ENCODE assay signal across 12 cellular contexts in genomic region chr3:58164916-58165821, GRCh38. TPM values are rescaled to one million over a fixed set of nuclear protein-coding genes. Genes with fewer than 3 reads are reported as not detected.
DNase-seq lines count a peak whose midpoint lies in the region; ATAC-seq and TF ChIP-seq lines count a peak whose summit lies in the region.
"Had no signal": no experiment of that assay in that cellular context is flagged by ENCODE, and none has a peak within 500 bp of the region (broad histone marks: within the 10 kb centered on the region; RNA-seq: fewer than 3 reads in every experiment).

No MANE protein-coding gene starts in this region.

- H4K20me1 ChIP-seq in H9 (ENCODE audit: control insufficient read depth, insufficient read depth, insufficient read length), result no peaks in the 10 kb centered on the region

- no CpG with 5 or more reads among the region's 15 CpGs for WGBS in H9 (ENCODE audit: extremely low coverage, insufficient read length, low lambda C conversion rate)

- no peak overlapping the region for H4K5ac ChIP-seq in H9 (ENCODE audit: insufficient read length, low read depth, low read length)

- no peaks in the 10 kb centered on the region for H3K4me1 ChIP-seq in H9 (ENCODE audit: insufficient read depth, low read length)
- H3K4me1 ChIP-seq in RWPE2 (ENCODE audit: insufficient read depth, poor library complexity, severe bottlenecking), result peaks cover 22% of the 10 kb centered on the region
- H3K4me1 ChIP-seq in left ventricle myocardium inferior, result peaks cover 70% of the 10 kb centered on the region

- H3K18ac ChIP-seq in H9 (ENCODE audit: insufficient read length, low read depth, low read length), result no peak overlapping the region

- H3K4me1 Mint-ChIP-seq in H9, result peaks cover 0 to 2% of the 10 kb centered on the region in 2 experiments; a peak in 3 of 4 replicates
- H3K4me1 Mint-ChIP-seq: activated naive CD4-positive, alpha-beta T cell treated with anti-CD3 and anti-CD28 coated beads, Interleukin-2, amount 50 U/mL, for 24 hours; CD8-positive, alpha-beta memory T cell; naive B cell had no signal

- DNase-seq in H9 (no peak), RWPE2 (ENCODE audit: low spot score) (no peak), left ventricle myocardium inferior (no peak), posterior vena cava (ENCODE audit: low spot score) (peak; percentile 66), DMS114 treated with DMSO at 0.1 percent for 48 hours (lab: John Stamatoyannopoulos, UW; ENCODE audit: unreplicated experiment) (no peak), glomerular visceral epithelial cell (ENCODE audit: extremely low spot score) (no peak)
- DNase-seq in NK-92 treated with Interleukin-12 subunit alpha and Interleukin-12 subunit beta, amount 100 ng/mL, for 24 hours (lab: John Stamatoyannopoulos, UW), result no peak
- DNase-seq: CD8-positive, alpha-beta memory T cell; GOT3; naive B cell had no signal

- H3T11ph ChIP-seq in H9 (ENCODE audit: low read length), result no peak overlapping the region

- no peak overlapping the region for H3K4me3 Mint-ChIP-seq in H9
- H3K4me3 Mint-ChIP-seq: activated naive CD4-positive, alpha-beta T cell treated with anti-CD3 and anti-CD28 coated beads, Interleukin-2, amount 50 U/mL, for 24 hours; CD8-positive, alpha-beta memory T cell; naive B cell had no signal

- H2AFZ ChIP-seq in H9 (ENCODE audit: low read length), result no peak overlapping the region

- intact Hi-C loops in left ventricle myocardium inferior (cut with micrococcal nuclease) (no loop called here), posterior vena cava (cut with DNase I) (loop anchor here in 1 of 2 donors (10.0 kb wide), 2 partner anchors 160 to 270 kb away; partner anchors contain the start of gene FLNB)

- TF ChIP-seq CTCF in H9 (conservative IDR thresholded peaks at IDR 0.05), result no peak
- TF ChIP-seq CTCF in RWPE2 (IDR thresholded peaks at IDR 0.05; ENCODE audit: poor library complexity, severe bottlenecking), result no peak
- TF ChIP-seq CTCF in left ventricle myocardium inferior (IDR thresholded peaks at IDR 0.05; ENCODE audit: borderline replicate concordance), result no peak

- H3K56ac ChIP-seq in H9 (ENCODE audit: insufficient read length, low read depth, low read length), result no peak overlapping the region

- H3K9me3 ChIP-seq in H9 (ENCODE audit: control insufficient read depth, low read depth, low read length) (no peaks in the 10 kb centered on the region), RWPE2 (ENCODE audit: severe bottlenecking) (no peaks in the 10 kb centered on the region), left ventricle myocardium inferior (replicated peaks) (no peaks in the 10 kb centered on the region)

- H2BK12ac ChIP-seq in H9 (ENCODE audit: insufficient read length, low read depth, low read length), result no peak overlapping the region

- H2BK5ac ChIP-seq in H9 (ENCODE audit: insufficient read length, low read length), result peak overlapping the region; percentile 26

- H3K4ac ChIP-seq in H9 (ENCODE audit: low read depth, low read length), result no peak overlapping the region

- no peaks in the 10 kb centered on the region for H3K23me2 ChIP-seq in H9 (ENCODE audit: insufficient read length, low read depth, low read length, poor library complexity, severe bottlenecking)

- peak overlapping the region; percentile 10 to 73 (median 57); a peak in 6 of 7 replicates for H3K27ac Mint-ChIP-seq in H9
- H3K27ac Mint-ChIP-seq: activated naive CD4-positive, alpha-beta T cell treated with anti-CD3 and anti-CD28 coated beads, Interleukin-2, amount 50 U/mL, for 24 hours had no signal

- H4K91ac ChIP-seq in H9 (ENCODE audit: insufficient read length, low read depth, low read length), result no peak overlapping the region

- H3K27me3 ChIP-seq in H9 (ENCODE audit: insufficient read depth, low read length) (no peaks in the 10 kb centered on the region), RWPE2 (ENCODE audit: insufficient read depth, poor library complexity, severe bottlenecking) (no peaks in the 10 kb centered on the region), left ventricle myocardium inferior (ENCODE audit: low read depth) (no peaks in the 10 kb centered on the region)

- no peak overlapping the region for H3K9ac ChIP-seq in H9 (ENCODE audit: extremely low read depth, insufficient read length, low read length)

- H3K4me2 ChIP-seq in H9 (ENCODE audit: insufficient read depth, insufficient read length, low read length), result no peak overlapping the region

- H3K4me3 ChIP-seq in RWPE2 (ENCODE audit: severe bottlenecking) (no peak overlapping the region), left ventricle myocardium inferior (peak overlapping the region; percentile 44)

- H3K23ac ChIP-seq in H9 (ENCODE audit: insufficient read length, low read depth, low read length), result no peak overlapping the region

- no peaks in the 10 kb centered on the region for H3K27me3 Mint-ChIP-seq in H9 (ENCODE audit: low read depth)
- H3K27me3 Mint-ChIP-seq: activated naive CD4-positive, alpha-beta T cell treated with anti-CD3 and anti-CD28 coated beads, Interleukin-2, amount 50 U/mL, for 24 hours; CD8-positive, alpha-beta memory T cell; naive B cell had no signal

- peaks cover 100% of the 10 kb centered on the region for H3K36me3 ChIP-seq in RWPE2 (ENCODE audit: low read depth)
- H3K36me3 ChIP-seq in left ventricle myocardium inferior, result peaks cover 38% of the 10 kb centered on the region

- no peak overlapping the region for H4K8ac ChIP-seq in H9 (replicated peaks; ENCODE audit: insufficient read length, low read depth, low read length)

- H3K79me2 ChIP-seq in H9 (ENCODE audit: insufficient read depth, low read length), result no peaks in the 10 kb centered on the region

- peak overlapping the region; percentile 12; the same call in 1 of the 2 replicates for H3K14ac ChIP-seq in H9 (ENCODE audit: insufficient read depth, low read length)

- H3K27ac ChIP-seq in H9 (ENCODE audit: insufficient read length, low read depth, low read length), result no peak overlapping the region
- H3K27ac ChIP-seq in RWPE2 (ENCODE audit: poor library complexity, severe bottlenecking), result peak overlapping the region; percentile 92
- H3K27ac ChIP-seq in left ventricle myocardium inferior (replicated peaks), result peak overlapping the region; percentile 88

- H2BK120ac ChIP-seq in H9 (ENCODE audit: low read depth, low read length, poor library complexity, severe bottlenecking), result no peak overlapping the region

- no peak overlapping the region for H2AK5ac ChIP-seq in H9 (ENCODE audit: insufficient read length, low read length)

- H2BK20ac ChIP-seq in H9 (ENCODE audit: low read depth, low read length, poor library complexity, severe bottlenecking), result no peak overlapping the region

- no peak overlapping the region for H2BK15ac ChIP-seq in H9 (ENCODE audit: low read depth, low read length)

- peaks cover 17 to 62% (median 61%) of the 10 kb centered on the region in 3 experiments for H3K36me3 Mint-ChIP-seq in H9 (ENCODE audit: insufficient read depth in 1 of 3, low read depth in 3 of 3)

- H3K9me3 Mint-ChIP-seq in H9, result no peaks in the 10 kb centered on the region
- H3K9me3 Mint-ChIP-seq: activated naive CD4-positive, alpha-beta T cell treated with anti-CD3 and anti-CD28 coated beads, Interleukin-2, amount 50 U/mL, for 24 hours; CD8-positive, alpha-beta memory T cell had no signal

- H3K79me1 ChIP-seq in H9 (ENCODE audit: insufficient read depth, low read depth, low read length, poor library complexity, severe bottlenecking), result no peaks in the 10 kb centered on the region

- ATAC-seq in RWPE2 (ENCODE audit: low read depth) (no peak), HG02759 (IDR thresholded peaks at IDR 0.05; ENCODE audit: unreplicated experiment) (no peak)

RNA-seq across cellular contexts. Expression of gene DNASE1L3, which starts 45.6 kb away (rescaled TPM):
- total RNA-seq in H9 (2021) (not detected in 2 replicates), left ventricle myocardium inferior (4.5 TPM), posterior vena cava (1 to 10 TPM; 7.5 to 9.3 TPM)
- total RNA-seq: CD8-positive, alpha-beta memory T cell had no signal
